12 cellular contexts compared by ENCODE assay signal in the genomic region with DNA sequence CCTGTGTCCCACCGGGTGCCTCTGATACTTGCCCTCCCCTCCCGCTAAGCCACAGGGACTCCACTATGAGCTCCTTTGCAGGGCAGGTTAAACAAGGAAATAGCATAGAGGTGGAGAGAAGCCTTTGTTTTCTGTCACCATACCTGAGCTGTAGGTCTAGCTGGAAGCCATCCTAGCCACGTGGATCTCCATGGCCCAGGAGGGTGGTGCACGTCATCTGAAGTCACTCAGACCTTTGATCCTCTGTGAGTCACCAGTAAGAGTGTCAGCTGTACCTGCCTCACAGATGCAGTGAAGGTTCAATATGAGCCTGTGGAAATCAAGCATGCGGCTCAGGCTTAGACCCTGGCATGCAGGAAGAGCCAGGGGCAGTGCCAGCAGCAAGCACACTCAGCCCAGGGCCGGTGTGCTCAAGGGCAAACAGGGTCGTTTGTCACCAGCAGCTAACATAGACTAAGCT. TPM values are rescaled to one million over a fixed set of nuclear protein-coding genes. Genes with fewer than 3 reads are reported as not detected.
DNase-seq lines count a peak whose midpoint lies in the region; ATAC-seq and TF ChIP-seq lines count a peak whose summit lies in the region.
"Had no signal": no experiment of that assay in that cellular context is flagged by ENCODE, and none has a peak within 500 bp of the region (broad histone marks: within the 10 kb centered on the region; RNA-seq: fewer than 3 reads in every experiment).

No MANE protein-coding gene starts in this region.

- TF ChIP-seq CTCF in C4-2B (conservative IDR thresholded peaks at IDR 0.05) = no peak
- TF ChIP-seq CTCF in RWPE1 (conservative IDR thresholded peaks at IDR 0.05; ENCODE audit: low read depth) = no peak
- no peak for TF ChIP-seq CTCF in hepatocyte (IDR thresholded peaks at IDR 0.05; ENCODE audit: poor library complexity)

- no peaks in the 10 kb centered on the region for H3K36me3 ChIP-seq in hepatocyte (replicated peaks; ENCODE audit: insufficient read depth, low read depth)

- no peaks in the 10 kb centered on the region for H3K36me3 Mint-ChIP-seq in T-helper 2 cell treated with Interferon-gamma antibody and Interleukin-4, amounts not matched to agents 5 μg/mL and 100 μg/mL, for 36 hours (ENCODE audit: low read depth)

- no peak overlapping the region for H3K4me3 Mint-ChIP-seq in T-helper 2 cell treated with Interferon-gamma antibody and Interleukin-4, amounts not matched to agents 5 μg/mL and 100 μg/mL, for 36 hours

- H3K9me3 Mint-ChIP-seq in T-helper 2 cell treated with Interferon-gamma antibody and Interleukin-4, amounts not matched to agents 5 μg/mL and 100 μg/mL, for 36 hours = peaks cover 4% of the 10 kb centered on the region

- no peak overlapping the region for H3K27ac Mint-ChIP-seq in T-helper 2 cell treated with Interferon-gamma antibody and Interleukin-4, amounts not matched to agents 5 μg/mL and 100 μg/mL, for 36 hours

- no peaks in the 10 kb centered on the region for H3K9me2 ChIP-seq in hepatocyte (replicated peaks; ENCODE audit: insufficient read depth)

- CTCF ChIA-PET in RWPE1 (lab: Yijun Ruan, JAX) = interaction anchor here (0.5 to 0.7 kb wide), 4 partner anchors 34 to 208 kb away, joined by 3 to 7 read pairs (median 4); no protein-coding TSS in a partner anchor

- WGBS in hepatocyte (ENCODE audit: low lambda C conversion rate, missing lambda C conversion rate) = 62% methylated on average over 7 of the region's 7 CpGs

- H3K4me2 ChIP-seq in hepatocyte = peak overlapping the region; percentile 35

- POLR2A ChIA-PET in RWPE1 (lab: Yijun Ruan, JAX; ENCODE audit: low non-redundant PET) = no interaction called here

- no peaks in the 10 kb centered on the region for H3K79me2 ChIP-seq in hepatocyte

- no peak overlapping the region for H2AFZ ChIP-seq in hepatocyte

- no peaks in the 10 kb centered on the region for H3K9me3 ChIP-seq in hepatocyte (ENCODE audit: low read depth)
- H3K9me3 ChIP-seq: psoas muscle, suprapubic skin had no signal

- no peaks in the 10 kb centered on the region for H4K20me1 ChIP-seq in hepatocyte (ENCODE audit: insufficient read depth, poor library complexity, severe bottlenecking)

- H3K27ac ChIP-seq in C4-2B (peak overlapping the region; percentile 45), RWPE1 (peak overlapping the region; percentile 33), hepatocyte (peak overlapping the region; percentile 99)
- H3K27ac ChIP-seq: psoas muscle, suprapubic skin had no signal

- H3K27me3 ChIP-seq in hepatocyte = no peaks in the 10 kb centered on the region
- H3K27me3 ChIP-seq: suprapubic skin had no signal

- no peak overlapping the region for H3K4me3 ChIP-seq in hepatocyte
- H3K4me3 ChIP-seq: psoas muscle, suprapubic skin had no signal

- ATAC-seq in GM21825 (IDR thresholded peaks at IDR 0.05; ENCODE audit: unreplicated experiment) = no peak

- no peaks in the 10 kb centered on the region for H3K27me3 Mint-ChIP-seq in T-helper 2 cell treated with Interferon-gamma antibody and Interleukin-4, amounts not matched to agents 5 μg/mL and 100 μg/mL, for 36 hours (ENCODE audit: low read depth)

- no peaks in the 10 kb centered on the region for H3K4me1 Mint-ChIP-seq in T-helper 2 cell treated with Interferon-gamma antibody and Interleukin-4, amounts not matched to agents 5 μg/mL and 100 μg/mL, for 36 hours (ENCODE audit: low read depth)

- peaks cover 31% of the 10 kb centered on the region for H3K4me1 ChIP-seq in hepatocyte (ENCODE audit: insufficient read depth)
- H3K4me1 ChIP-seq: psoas muscle, suprapubic skin had no signal

- DNase-seq in DMS153 (lab: John Stamatoyannopoulos, UW) = peak; percentile 91
- DNase-seq in RWPE1 (ENCODE audit: low spot score) = peak; percentile 56
- peak; percentile 86 for DNase-seq in hepatocyte (ENCODE audit: low spot score)
- DNase-seq in A172 (ENCODE audit: low spot score) = no peak
- no peak for DNase-seq in GM19240 (ENCODE audit: insufficient read length, low spot score)
- DNase-seq in T-helper 2 cell treated with Interferon-gamma antibody and Interleukin-4, amounts not matched to agents 5 μg/mL and 100 μg/mL, for 36 hours (ENCODE audit: low spot score) = no peak
- DNase-seq: activated CD4-positive, alpha-beta T cell treated with anti-CD3 and anti-CD28 coated beads, Interleukin-2, amount 50 U/mL, for 4 hours; DMS 273 treated with DMSO at 0.1 percent for 48 hours; psoas muscle had no signal

RNA-seq across cellular contexts. Expression of a gene that starts 55.1 kb away (rescaled TPM):
- total RNA-seq in hepatocyte = 292 and 321 TPM in 2 replicates
- polyA plus RNA-seq in hepatocyte = 103 and 145 TPM in 2 replicates
- total RNA-seq in A172 (2014; rRNA removed; shearing (Covaris generic)) = not detected in 2 replicates

Comparison
In these comparisons a context has a peak if more than half of its experiments do, and no peak if none do; other contexts are left out.
1. H3K27ac ChIP-seq: peak in every context shown above with its lines; median percentile 99 in hepatocyte; 45 in C4-2B; 33 in RWPE1.
2. DNase-seq: peak in DMS153 (single experiment), RWPE1 (single experiment) and hepatocyte (single experiment); none in A172 (single experiment), GM19240 (single experiment) and T-helper 2 cell treated with Interferon-gamma antibody and Interleukin-4, amounts not matched to agents 5 μg/mL and 100 μg/mL, for 36 hours (single experiment).
3. RNA of a gene that starts 55.1 kb away (total RNA-seq): 292 to 321 TPM in hepatocyte; not detected in A172; every median in the first group is over 100 times any median in the second.